In genomic region chr12:96719671-96720362, GRCh38 we compare ENCODE assay signal across 8 cellular contexts.
A peak's percentile ranks its signal among the peaks of the same experiment; 100 is the strongest.
DNase-seq lines count a peak whose midpoint lies in the region; ATAC-seq and TF ChIP-seq lines count a peak whose summit lies in the region.

No MANE protein-coding gene starts in this region.

- in situ Hi-C loops in mammary epithelial cell (cut with MboI; ENCODE audit: low sequenced_read_pairs in 2 of 2), result no loop called here

- no peaks in the 10 kb centered on the region for H3K79me2 ChIP-seq in mammary epithelial cell (ENCODE audit: insufficient read depth, low read length)

- peak overlapping the region; percentile 87 for H3K4me2 ChIP-seq in mammary epithelial cell (ENCODE audit: insufficient read depth, low read depth, low read length)

- ATAC-seq in GM19025 (IDR thresholded peaks at IDR 0.05; ENCODE audit: low read depth, unreplicated experiment), result peak; percentile 89
- peak; percentile 93 for ATAC-seq in HG03159 (IDR thresholded peaks at IDR 0.05; ENCODE audit: unreplicated experiment)

- H3K27ac Mint-ChIP-seq in CD4-positive, alpha-beta memory T cell, result peak overlapping the region; percentile 84 to 98 (median 93)
- H3K27ac Mint-ChIP-seq in nephron progenitor cell, result no peak overlapping the region

- H3K4me3 Mint-ChIP-seq in CD4-positive, alpha-beta memory T cell, result peak overlapping the region; percentile 89 to 97 (median 94)
- no peak overlapping the region for H3K4me3 Mint-ChIP-seq in nephron progenitor cell

- peak overlapping the region; percentile 83 for H2AFZ ChIP-seq in mammary epithelial cell (ENCODE audit: low read depth, low read length)

- H3K4me1 Mint-ChIP-seq in CD4-positive, alpha-beta memory T cell, result peaks cover 7 to 18% (median 12%) of the 10 kb centered on the region in 4 donors
- no peaks in the 10 kb centered on the region for H3K4me1 Mint-ChIP-seq in nephron progenitor cell

- CTCF ChIA-PET in CD4-positive, alpha-beta memory T cell (lab: Charles Lee; ENCODE audit: partially characterized antibody), result no interaction called here
- CTCF ChIA-PET in mammary epithelial cell (lab: Charles Lee; ENCODE audit: low non-redundant PET), result no interaction called here

- WGBS in mammary epithelial cell (ENCODE audit: low coverage, missing lambda C conversion rate), result 37% methylated on average over 5 of the region's 5 CpGs

- BruUV-seq in mammary epithelial cell (replicated peaks; lab: Mats Ljungman, UMichigan), result no TSS peak

- TF ChIP-seq CTCF in mammary epithelial cell (conservative IDR thresholded peaks at IDR 0.05 in 1 of 2, IDR thresholded peaks at IDR 0.05 in 1 of 2; ENCODE audit: extremely low read depth in 1 of 2, insufficient read depth in 1 of 2, low read depth in 1 of 2, low read length in 2 of 2) (no peak), nephron progenitor cell (IDR thresholded peaks at IDR 0.05) (no peak)

- peak overlapping the region; percentile 63 for H3K27ac ChIP-seq in CD4-positive, alpha-beta memory T cell (ENCODE audit: low read depth, low read length)
- no peak overlapping the region for H3K27ac ChIP-seq in mammary epithelial cell (ENCODE audit: insufficient read depth, low read depth, low read length)

- H3K9ac ChIP-seq in mammary epithelial cell (ENCODE audit: insufficient read depth, low read length), result no peak overlapping the region

- dilution Hi-C loops in mammary epithelial cell (cut with HindIII; ENCODE audit: low sequenced_read_pairs), result no loop called here

- intact Hi-C loops in CD4-positive, alpha-beta memory T cell (cut with micrococcal nuclease), result loop anchor here (2.0 kb wide), 1 partner anchor 187 kb away; the partner anchor contains the start of gene NEDD1
- intact Hi-C loops in mammary epithelial cell (cut with micrococcal nuclease), result loop anchor here (10.0 kb wide), 1 partner anchor 265 kb away; no protein-coding TSS in a partner anchor

- peak overlapping the region; percentile 61 to 79 for H3K4me3 ChIP-seq in CD4-positive, alpha-beta memory T cell (ENCODE audit: low read length in 2 of 2)
- H3K4me3 ChIP-seq in mammary epithelial cell (replicated peaks in 1 of 3; ENCODE audit: insufficient read depth in 1 of 3, low read depth in 2 of 3, low read length in 3 of 3), result peak overlapping the region; percentile 16 to 46 (median 26)

- no peaks in the 10 kb centered on the region for H3K27me3 Mint-ChIP-seq in CD4-positive, alpha-beta memory T cell
- H3K27me3 Mint-ChIP-seq in nephron progenitor cell (ENCODE audit: low read depth, poor library complexity), result no peaks in the 10 kb centered on the region

- H3K9me3 ChIP-seq in CD4-positive, alpha-beta memory T cell (ENCODE audit: control insufficient read depth in 1 of 2, low read length in 2 of 2), result no peaks in the 10 kb centered on the region
- H3K9me3 ChIP-seq in mammary epithelial cell (replicated peaks; ENCODE audit: insufficient read depth, low read length), result no peaks in the 10 kb centered on the region

- no peaks in the 10 kb centered on the region for H3K9me3 Mint-ChIP-seq in CD4-positive, alpha-beta memory T cell
- no peaks in the 10 kb centered on the region for H3K9me3 Mint-ChIP-seq in nephron progenitor cell

- H3K27me3 ChIP-seq in CD4-positive, alpha-beta memory T cell (ENCODE audit: insufficient read depth, low read length), result no peaks in the 10 kb centered on the region
- no peaks in the 10 kb centered on the region for H3K27me3 ChIP-seq in mammary epithelial cell (ENCODE audit: insufficient read depth, low read length)

- POLR2A ChIA-PET in CD4-positive, alpha-beta memory T cell (lab: Charles Lee; ENCODE audit: partially characterized antibody), result interaction anchor here (1.3 to 1.7 kb wide), 2 partner anchors 17 to 187 kb away, joined by 3 to 11 read pairs; partner anchors contain the start of gene NEDD1

- no peaks in the 10 kb centered on the region for H3K36me3 ChIP-seq in CD4-positive, alpha-beta memory T cell (ENCODE audit: insufficient read depth, low read length)
- H3K36me3 ChIP-seq in mammary epithelial cell (ENCODE audit: insufficient read depth, low read length), result no peaks in the 10 kb centered on the region

- DNase-seq in CD4-positive, alpha-beta memory T cell, result peak in 3 of 5 donors; percentile 27 to 39 (median 35)
- DNase-seq in NCI-H774 (lab: John Stamatoyannopoulos, UW) (peak; percentile 75), mammary epithelial cell (peak; percentile 12), myocyte (ENCODE audit: low read depth) (peak; percentile 36), nephron progenitor cell (no peak), NCI-H2171 treated with DMSO at 0.1 percent for 48 hours (lab: John Stamatoyannopoulos, UW) (no peak)

- no peaks in the 10 kb centered on the region for H4K20me1 ChIP-seq in mammary epithelial cell (ENCODE audit: insufficient read depth, low read length)

- peaks cover 12% of the 10 kb centered on the region for H3K4me1 ChIP-seq in CD4-positive, alpha-beta memory T cell (ENCODE audit: insufficient read depth, low read length)
- H3K4me1 ChIP-seq in mammary epithelial cell (ENCODE audit: insufficient read depth, low read length), result no peaks in the 10 kb centered on the region

- H3K36me3 Mint-ChIP-seq in CD4-positive, alpha-beta memory T cell, result peaks cover 0 to 4% of the 10 kb centered on the region in 2 donors
- H3K36me3 Mint-ChIP-seq in nephron progenitor cell (ENCODE audit: low read depth), result no peaks in the 10 kb centered on the region

Comparison
In these comparisons a context has a peak if more than half of its experiments do, and no peak if none do; other contexts are left out.
1. DNase-seq: peak in CD4-positive, alpha-beta memory T cell (3 of 5), NCI-H774 (single experiment), mammary epithelial cell (single experiment) and myocyte (single experiment); none in nephron progenitor cell (single experiment) and NCI-H2171 treated with DMSO at 0.1 percent for 48 hours (single experiment).